Comparison of ENCODE assay signal across 11 cellular contexts in genomic region chr7:116045532-116045931, GRCh38. TPM values are rescaled to one million over a fixed set of nuclear protein-coding genes. Genes with fewer than 3 reads are reported as not detected.
"Had no signal": no experiment of that assay in that cellular context is flagged by ENCODE, and none has a peak within 500 bp of the region (broad histone marks: within the 10 kb centered on the region; RNA-seq: fewer than 3 reads in every experiment).

No MANE protein-coding gene starts in this region.

- H3K4me2 ChIP-seq: GM23338 had no signal

- H3K9me3 Mint-ChIP-seq: HFFc6 had no signal

- H3K27ac ChIP-seq: GM23248 had no signal

- H2AFZ ChIP-seq: GM23248, GM23338 had no signal

- H3K4me3 ChIP-seq: GM23248, GM23338, HAP-1 had no signal

- H3K4me1 ChIP-seq: HAP-1 had no signal

- H3K9ac ChIP-seq: GM23248 had no signal

- H3K4me3 Mint-ChIP-seq: GM23338, H9, HFFc6 had no signal

- DNase-seq: GM23248, GOT3, H7, H9, HCEC 1CT, HFFc6 had no signal

- FAIRE-seq: H1, H54 had no signal

- H3K9me3 ChIP-seq: HAP-1 had no signal

- ATAC-seq: GM23338, HCT116 had no signal

- H3K36me3 ChIP-seq: HAP-1 had no signal

- H3K27ac Mint-ChIP-seq: GM23338, HFFc6 had no signal

- H3K4me1 Mint-ChIP-seq: H9 had no signal

RNA-seq across cellular contexts. Expression of gene TFEC, which starts 15.0 kb away (rescaled TPM):
- total RNA-seq: GM23248, GM23338, H1, H7, H9 had no signal
- polyA plus RNA-seq: GM23248, GM23338, H1 had no signal
